In the genomic region with DNA sequence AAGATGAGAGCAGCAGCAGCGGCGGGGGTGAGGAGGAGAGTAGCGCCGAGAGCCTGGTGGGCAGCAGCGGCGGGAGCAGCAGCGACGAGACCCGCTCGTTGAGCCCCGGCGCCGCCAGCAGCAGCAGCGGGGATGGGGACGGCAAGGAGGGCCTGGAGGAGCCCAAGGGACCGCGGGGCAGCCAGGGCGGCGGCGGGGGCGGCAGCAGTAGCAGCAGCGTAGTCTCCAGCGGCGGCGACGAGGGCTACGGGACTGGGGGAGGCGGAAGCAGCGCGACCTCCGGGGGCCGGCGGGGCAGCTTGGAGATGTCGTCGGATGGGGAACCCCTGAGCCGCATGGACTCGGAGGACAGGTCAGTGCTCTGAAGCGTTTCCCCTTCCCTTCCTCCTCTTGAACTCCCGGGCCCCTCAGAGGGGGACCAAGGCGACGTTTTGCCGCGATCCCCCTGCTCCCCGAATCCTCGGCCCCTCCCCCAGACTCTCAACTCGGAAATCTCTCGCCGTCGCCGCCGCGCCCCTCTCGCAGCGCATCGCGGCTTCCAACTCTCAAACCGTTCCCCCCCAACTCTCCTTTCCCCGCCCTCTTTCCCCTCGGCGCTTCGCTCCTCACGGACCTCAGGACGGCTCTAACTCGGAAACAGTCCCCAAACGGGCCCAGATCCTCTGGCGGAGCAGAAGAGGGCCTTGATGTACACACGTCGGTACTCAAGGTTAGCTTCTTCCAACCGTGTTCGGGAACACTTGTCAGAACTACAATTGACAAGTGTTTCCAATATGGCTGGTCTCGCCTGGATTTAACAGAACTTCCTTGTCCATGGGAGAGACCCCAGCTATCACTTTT, we compare ENCODE assay signal across 8 cellular contexts. TPM values are rescaled to one million over a fixed set of nuclear protein-coding genes. Genes with fewer than 3 reads are reported as not detected.
DNase-seq lines count a peak whose midpoint lies in the region; ATAC-seq and TF ChIP-seq lines count a peak whose summit lies in the region.

No MANE protein-coding gene starts in this region.

- H3K27me3 Mint-ChIP-seq in activated naive CD8-positive, alpha-beta T cell treated with anti-CD3 and anti-CD28 coated beads, Interleukin-2, amount 10 ng/mL, durations not matched to agents 7 days and 5 days, result no peaks in the 10 kb centered on the region
- H3K27me3 Mint-ChIP-seq in type B pancreatic cell, result peaks cover 3% of the 10 kb centered on the region

- peak overlapping the region; percentile 86 for H2AFZ ChIP-seq in SU-DHL-6 (ENCODE audit: low read depth, low read length, severe bottlenecking)

- peak; percentile 39 for DNase-seq in COLO668 (lab: John Stamatoyannopoulos, UW; ENCODE audit: unreplicated experiment)
- peak in 1 of 2 experiments; percentile 34 for DNase-seq in HL-60 (ENCODE audit: low read depth in 1 of 2, low spot score in 1 of 2)
- peak; percentile 73 for DNase-seq in activated naive CD8-positive, alpha-beta T cell treated with anti-CD3 and anti-CD28 coated beads, Interleukin-2, amount 10 ng/mL, durations not matched to agents 7 days and 5 days
- peak; percentile 81 for DNase-seq in cardiac septum (ENCODE audit: low spot score)
- DNase-seq in posterior vena cava (ENCODE audit: low spot score), result peak; percentile 86
- peak; percentile 74 for DNase-seq in type B pancreatic cell (ENCODE audit: extremely low spot score, unreplicated experiment)

- peaks cover 39% of the 10 kb centered on the region for H3K4me1 Mint-ChIP-seq in activated naive CD8-positive, alpha-beta T cell treated with anti-CD3 and anti-CD28 coated beads, Interleukin-2, amount 10 ng/mL, durations not matched to agents 7 days and 5 days
- peaks cover 13% of the 10 kb centered on the region for H3K4me1 Mint-ChIP-seq in type B pancreatic cell (ENCODE audit: unreplicated experiment)

- peak overlapping the region; percentile 97 for H3K4me3 Mint-ChIP-seq in activated naive CD8-positive, alpha-beta T cell treated with anti-CD3 and anti-CD28 coated beads, Interleukin-2, amount 10 ng/mL, durations not matched to agents 7 days and 5 days
- peak overlapping the region; percentile 94 for H3K4me3 Mint-ChIP-seq in type B pancreatic cell

- H3K27me3 ChIP-seq in HL-60 (ENCODE audit: insufficient read depth, poor library complexity, severe bottlenecking) (no peaks in the 10 kb centered on the region), SU-DHL-6 (ENCODE audit: low read length) (no peaks in the 10 kb centered on the region)

- no peaks in the 10 kb centered on the region for H3K9me2 ChIP-seq in SU-DHL-6 (replicated peaks; ENCODE audit: insufficient read depth, low read length)

- TF ChIP-seq CTCF in HL-60 (IDR thresholded peaks at IDR 0.05; ENCODE audit: insufficient read depth, low read length), result no peak
- TF ChIP-seq CTCF in SU-DHL-6 (IDR thresholded peaks at IDR 0.05; ENCODE audit: insufficient read depth, low read length, poor library complexity, severe bottlenecking), result no peak
- TF ChIP-seq CTCF in type B pancreatic cell (conservative IDR thresholded peaks at IDR 0.05), result no peak

- H3K9me3 ChIP-seq in SU-DHL-6 (ENCODE audit: insufficient read depth, low read length), result no peaks in the 10 kb centered on the region

- H3F3A ChIP-seq in SU-DHL-6 (ENCODE audit: insufficient read depth), result peaks cover 22% of the 10 kb centered on the region

- H3K27ac Mint-ChIP-seq in activated naive CD8-positive, alpha-beta T cell treated with anti-CD3 and anti-CD28 coated beads, Interleukin-2, amount 10 ng/mL, durations not matched to agents 7 days and 5 days, result peak overlapping the region; percentile 97
- peak overlapping the region; percentile 97 for H3K27ac Mint-ChIP-seq in type B pancreatic cell

- POLR2A ChIA-PET in activated naive CD8-positive, alpha-beta T cell treated with anti-CD3 and anti-CD28 coated beads, Interleukin-2, amount 10 ng/mL, durations not matched to agents 7 days and 5 days (lab: Charles Lee), result interaction anchor here (0.7 to 1.9 kb wide), 7 partner anchors 9 to 43 kb away, joined by 3 to 9 read pairs (median 3); no protein-coding TSS in a partner anchor

- intact Hi-C loops in cardiac septum (cut with DNase I) (no loop called here), posterior vena cava (cut with DNase I) (no loop called here)

- H3K4me3 ChIP-seq in HL-60 (replicated peaks; ENCODE audit: insufficient read depth, low read length) (peak overlapping the region; percentile 86), SU-DHL-6 (ENCODE audit: insufficient read depth, low read length, poor library complexity, severe bottlenecking) (peak overlapping the region; percentile 89)

- peaks cover 2% of the 10 kb centered on the region for H3K9me3 Mint-ChIP-seq in activated naive CD8-positive, alpha-beta T cell treated with anti-CD3 and anti-CD28 coated beads, Interleukin-2, amount 10 ng/mL, durations not matched to agents 7 days and 5 days
- H3K9me3 Mint-ChIP-seq in type B pancreatic cell, result peaks cover 5% of the 10 kb centered on the region

- peak overlapping the region; percentile 95 for H3K4me2 ChIP-seq in SU-DHL-6 (ENCODE audit: low read depth, low read length, poor library complexity, severe bottlenecking)

- peak overlapping the region; percentile 100 for H3K9ac ChIP-seq in SU-DHL-6 (ENCODE audit: low read length)

- H3K79me2 ChIP-seq in SU-DHL-6 (ENCODE audit: insufficient read depth, low read length), result peaks cover 50% of the 10 kb centered on the region

- ATAC-seq in GM19452 (IDR thresholded peaks at IDR 0.05; ENCODE audit: unreplicated experiment), result peak; percentile 28
- ATAC-seq in activated naive CD8-positive, alpha-beta T cell treated with anti-CD3 and anti-CD28 coated beads, Interleukin-2, amount 10 ng/mL, durations not matched to agents 7 days and 5 days (ENCODE audit: low read depth), result peak; percentile 27

- H3K27ac ChIP-seq in HL-60 (replicated peaks), result peak overlapping the region; percentile 87
- peak overlapping the region; percentile 70 for H3K27ac ChIP-seq in SU-DHL-6 (ENCODE audit: low read depth, low read length)

- peaks cover 9% of the 10 kb centered on the region for H3K36me3 ChIP-seq in SU-DHL-6 (ENCODE audit: low read length)

- peaks cover 8% of the 10 kb centered on the region for H4K20me1 ChIP-seq in SU-DHL-6 (ENCODE audit: low read depth, low read length)

- peaks cover 38% of the 10 kb centered on the region for H3K36me3 Mint-ChIP-seq in activated naive CD8-positive, alpha-beta T cell treated with anti-CD3 and anti-CD28 coated beads, Interleukin-2, amount 10 ng/mL, durations not matched to agents 7 days and 5 days
- peaks cover 23% of the 10 kb centered on the region for H3K36me3 Mint-ChIP-seq in type B pancreatic cell

RNA-seq across cellular contexts. Expression of a gene that starts 0.9 kb away (rescaled TPM):
- 10 to 100 TPM; 60.3 to 62.7 TPM for total RNA-seq in activated naive CD8-positive, alpha-beta T cell treated with anti-CD3 and anti-CD28 coated beads, Interleukin-2, amount 10 ng/mL, durations not matched to agents 7 days and 5 days
- 27.2 TPM for total RNA-seq in cardiac septum
- 10 to 100 TPM; 44.0 to 54.8 TPM for total RNA-seq in posterior vena cava
- total RNA-seq in type B pancreatic cell (ENCODE audit: low replicate concordance), result 45.8 and 83.5 TPM in 2 replicates
